In the genomic region with DNA sequence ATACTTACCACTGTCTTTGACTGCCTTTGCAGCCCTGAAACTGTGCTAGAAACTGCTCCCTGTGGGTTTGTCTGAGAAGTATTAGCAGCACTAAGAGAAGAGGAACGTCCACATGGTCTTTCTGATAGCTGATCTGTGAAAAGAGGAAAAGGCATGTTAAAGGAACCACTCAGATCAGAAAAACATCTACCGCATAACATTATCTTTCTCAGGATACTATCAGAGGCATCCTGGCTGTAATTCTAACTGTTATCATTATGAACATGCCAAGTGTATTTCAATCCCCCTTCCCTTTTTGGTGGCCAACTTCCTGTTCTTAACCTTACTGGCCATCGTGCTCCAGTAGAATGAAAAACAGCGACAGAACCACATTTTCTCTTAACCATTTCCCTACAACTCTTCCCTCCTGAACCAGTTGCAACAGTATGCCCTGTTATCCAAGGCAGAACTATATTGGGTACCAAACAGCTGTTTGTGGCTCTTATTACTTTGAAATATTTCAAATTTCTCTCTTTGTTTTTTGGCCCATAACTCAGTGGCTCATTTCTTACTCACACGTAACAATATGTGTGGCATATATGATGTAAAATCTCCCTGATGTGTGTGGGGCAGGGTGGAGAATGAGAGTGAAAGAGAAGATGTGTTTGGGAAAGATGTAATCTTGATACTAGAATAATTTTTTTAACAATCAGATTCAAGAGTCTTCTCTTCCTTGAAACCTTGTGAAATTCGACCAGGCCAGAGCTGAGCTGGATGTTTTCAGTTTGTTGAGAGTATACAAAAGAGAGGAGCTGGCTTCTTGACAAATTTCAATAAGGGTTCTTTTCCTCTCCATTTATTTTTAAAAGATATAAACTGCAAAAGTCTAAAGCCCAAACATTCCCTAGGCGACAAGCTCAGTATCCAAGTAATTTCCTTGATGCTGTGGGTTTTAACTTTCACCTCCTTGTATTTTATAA, we compare ENCODE assay signal across 1 cellular context.
A peak's percentile ranks its signal among the peaks of the same experiment; 100 is the strongest.
TF ChIP-seq lines count a peak whose summit lies in the region.

No MANE protein-coding gene starts in this region.

TF ChIP-seq in K562, 482 proteins besides CTCF, POLR2A, EP300 and RAD21 (continued from another document and continues in another):
- TF ChIP-seq, protein P1, sequence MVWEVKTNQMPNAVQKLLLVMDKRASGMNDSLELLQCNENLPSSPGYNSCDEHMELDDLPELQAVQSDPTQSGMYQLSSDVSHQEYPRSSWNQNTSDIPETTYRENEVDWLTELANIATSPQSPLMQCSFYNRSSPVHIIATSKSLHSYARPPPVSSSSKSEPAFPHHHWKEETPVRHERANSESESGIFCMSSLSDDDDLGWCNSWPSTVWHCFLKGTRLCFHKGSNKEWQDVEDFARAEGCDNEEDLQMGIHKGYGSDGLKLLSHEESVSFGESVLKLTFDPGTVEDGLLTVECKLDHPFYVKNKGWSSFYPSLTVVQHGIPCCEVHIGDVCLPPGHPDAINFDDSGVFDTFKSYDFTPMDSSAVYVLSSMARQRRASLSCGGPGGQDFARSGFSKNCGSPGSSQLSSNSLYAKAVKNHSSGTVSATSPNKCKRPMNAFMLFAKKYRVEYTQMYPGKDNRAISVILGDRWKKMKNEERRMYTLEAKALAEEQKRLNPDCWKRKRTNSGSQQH (CRISPR knock-in tag; IDR thresholded peaks at IDR 0.05), result no peak
- TF ChIP-seq HNRNPH1 (optimal IDR thresholded peaks at IDR 0.05; ENCODE audit: low read depth, low read length), result no peak
- no peak for TF ChIP-seq PHF20 (IDR thresholded peaks at IDR 0.05; ENCODE audit: partially characterized antibody)
- TF ChIP-seq ZFP1 (CRISPR knock-in tag; IDR thresholded peaks at IDR 0.05), result no peak
- no peak for TF ChIP-seq ZFP30 (CRISPR knock-in tag; IDR thresholded peaks at IDR 0.05; ENCODE audit: borderline replicate concordance)
- TF ChIP-seq SRSF3 (IDR thresholded peaks at IDR 0.05; ENCODE audit: insufficient read depth, low read length), result no peak
- no peak for TF ChIP-seq HNRNPK (IDR thresholded peaks at IDR 0.05; ENCODE audit: low read depth, low read length, poor library complexity, severe bottlenecking)
- TF ChIP-seq, protein P2, sequence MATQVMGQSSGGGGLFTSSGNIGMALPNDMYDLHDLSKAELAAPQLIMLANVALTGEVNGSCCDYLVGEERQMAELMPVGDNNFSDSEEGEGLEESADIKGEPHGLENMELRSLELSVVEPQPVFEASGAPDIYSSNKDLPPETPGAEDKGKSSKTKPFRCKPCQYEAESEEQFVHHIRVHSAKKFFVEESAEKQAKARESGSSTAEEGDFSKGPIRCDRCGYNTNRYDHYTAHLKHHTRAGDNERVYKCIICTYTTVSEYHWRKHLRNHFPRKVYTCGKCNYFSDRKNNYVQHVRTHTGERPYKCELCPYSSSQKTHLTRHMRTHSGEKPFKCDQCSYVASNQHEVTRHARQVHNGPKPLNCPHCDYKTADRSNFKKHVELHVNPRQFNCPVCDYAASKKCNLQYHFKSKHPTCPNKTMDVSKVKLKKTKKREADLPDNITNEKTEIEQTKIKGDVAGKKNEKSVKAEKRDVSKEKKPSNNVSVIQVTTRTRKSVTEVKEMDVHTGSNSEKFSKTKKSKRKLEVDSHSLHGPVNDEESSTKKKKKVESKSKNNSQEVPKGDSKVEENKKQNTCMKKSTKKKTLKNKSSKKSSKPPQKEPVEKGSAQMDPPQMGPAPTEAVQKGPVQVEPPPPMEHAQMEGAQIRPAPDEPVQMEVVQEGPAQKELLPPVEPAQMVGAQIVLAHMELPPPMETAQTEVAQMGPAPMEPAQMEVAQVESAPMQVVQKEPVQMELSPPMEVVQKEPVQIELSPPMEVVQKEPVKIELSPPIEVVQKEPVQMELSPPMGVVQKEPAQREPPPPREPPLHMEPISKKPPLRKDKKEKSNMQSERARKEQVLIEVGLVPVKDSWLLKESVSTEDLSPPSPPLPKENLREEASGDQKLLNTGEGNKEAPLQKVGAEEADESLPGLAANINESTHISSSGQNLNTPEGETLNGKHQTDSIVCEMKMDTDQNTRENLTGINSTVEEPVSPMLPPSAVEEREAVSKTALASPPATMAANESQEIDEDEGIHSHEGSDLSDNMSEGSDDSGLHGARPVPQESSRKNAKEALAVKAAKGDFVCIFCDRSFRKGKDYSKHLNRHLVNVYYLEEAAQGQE (CRISPR knock-in tag; IDR thresholded peaks at IDR 0.05; ENCODE audit: low read depth), result no peak
- TF ChIP-seq, protein P3, sequence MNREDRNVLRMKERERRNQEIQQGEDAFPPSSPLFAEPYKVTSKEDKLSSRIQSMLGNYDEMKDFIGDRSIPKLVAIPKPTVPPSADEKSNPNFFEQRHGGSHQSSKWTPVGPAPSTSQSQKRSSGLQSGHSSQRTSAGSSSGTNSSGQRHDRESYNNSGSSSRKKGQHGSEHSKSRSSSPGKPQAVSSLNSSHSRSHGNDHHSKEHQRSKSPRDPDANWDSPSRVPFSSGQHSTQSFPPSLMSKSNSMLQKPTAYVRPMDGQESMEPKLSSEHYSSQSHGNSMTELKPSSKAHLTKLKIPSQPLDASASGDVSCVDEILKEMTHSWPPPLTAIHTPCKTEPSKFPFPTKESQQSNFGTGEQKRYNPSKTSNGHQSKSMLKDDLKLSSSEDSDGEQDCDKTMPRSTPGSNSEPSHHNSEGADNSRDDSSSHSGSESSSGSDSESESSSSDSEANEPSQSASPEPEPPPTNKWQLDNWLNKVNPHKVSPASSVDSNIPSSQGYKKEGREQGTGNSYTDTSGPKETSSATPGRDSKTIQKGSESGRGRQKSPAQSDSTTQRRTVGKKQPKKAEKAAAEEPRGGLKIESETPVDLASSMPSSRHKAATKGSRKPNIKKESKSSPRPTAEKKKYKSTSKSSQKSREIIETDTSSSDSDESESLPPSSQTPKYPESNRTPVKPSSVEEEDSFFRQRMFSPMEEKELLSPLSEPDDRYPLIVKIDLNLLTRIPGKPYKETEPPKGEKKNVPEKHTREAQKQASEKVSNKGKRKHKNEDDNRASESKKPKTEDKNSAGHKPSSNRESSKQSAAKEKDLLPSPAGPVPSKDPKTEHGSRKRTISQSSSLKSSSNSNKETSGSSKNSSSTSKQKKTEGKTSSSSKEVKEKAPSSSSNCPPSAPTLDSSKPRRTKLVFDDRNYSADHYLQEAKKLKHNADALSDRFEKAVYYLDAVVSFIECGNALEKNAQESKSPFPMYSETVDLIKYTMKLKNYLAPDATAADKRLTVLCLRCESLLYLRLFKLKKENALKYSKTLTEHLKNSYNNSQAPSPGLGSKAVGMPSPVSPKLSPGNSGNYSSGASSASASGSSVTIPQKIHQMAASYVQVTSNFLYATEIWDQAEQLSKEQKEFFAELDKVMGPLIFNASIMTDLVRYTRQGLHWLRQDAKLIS (CRISPR knock-in tag; IDR thresholded peaks at IDR 0.05), result no peak
- peak; percentile 83 for TF ChIP-seq ARID1B (IDR thresholded peaks at IDR 0.05)
- no peak for TF ChIP-seq DACH1 (IDR thresholded peaks at IDR 0.05; ENCODE audit: partially characterized antibody)
- TF ChIP-seq, protein P4, sequence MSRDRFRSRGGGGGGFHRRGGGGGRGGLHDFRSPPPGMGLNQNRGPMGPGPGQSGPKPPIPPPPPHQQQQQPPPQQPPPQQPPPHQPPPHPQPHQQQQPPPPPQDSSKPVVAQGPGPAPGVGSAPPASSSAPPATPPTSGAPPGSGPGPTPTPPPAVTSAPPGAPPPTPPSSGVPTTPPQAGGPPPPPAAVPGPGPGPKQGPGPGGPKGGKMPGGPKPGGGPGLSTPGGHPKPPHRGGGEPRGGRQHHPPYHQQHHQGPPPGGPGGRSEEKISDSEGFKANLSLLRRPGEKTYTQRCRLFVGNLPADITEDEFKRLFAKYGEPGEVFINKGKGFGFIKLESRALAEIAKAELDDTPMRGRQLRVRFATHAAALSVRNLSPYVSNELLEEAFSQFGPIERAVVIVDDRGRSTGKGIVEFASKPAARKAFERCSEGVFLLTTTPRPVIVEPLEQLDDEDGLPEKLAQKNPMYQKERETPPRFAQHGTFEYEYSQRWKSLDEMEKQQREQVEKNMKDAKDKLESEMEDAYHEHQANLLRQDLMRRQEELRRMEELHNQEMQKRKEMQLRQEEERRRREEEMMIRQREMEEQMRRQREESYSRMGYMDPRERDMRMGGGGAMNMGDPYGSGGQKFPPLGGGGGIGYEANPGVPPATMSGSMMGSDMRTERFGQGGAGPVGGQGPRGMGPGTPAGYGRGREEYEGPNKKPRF (IDR thresholded peaks at IDR 0.05; ENCODE audit: low read depth, low read length), result no peak
- no peak for TF ChIP-seq COPS2 (conservative IDR thresholded peaks at IDR 0.05)
- no peak for TF ChIP-seq ZNF586 (CRISPR knock-in tag; conservative IDR thresholded peaks at IDR 0.05)
- TF ChIP-seq ZFX (CRISPR knock-in tag; IDR thresholded peaks at IDR 0.05), result no peak
- TF ChIP-seq RCOR1 (IDR thresholded peaks at IDR 0.05; ENCODE audit: borderline replicate concordance in 1 of 2, low read depth in 2 of 2, low read length in 2 of 2), result peak in 1 of 2 experiments; percentile 36; a peak in 1 of 4 replicates
- TF ChIP-seq MAFK (IDR thresholded peaks at IDR 0.05; ENCODE audit: low read length), result no peak
- TF ChIP-seq ZNF445 (CRISPR knock-in tag; IDR thresholded peaks at IDR 0.05; ENCODE audit: low read depth), result no peak
- TF ChIP-seq BMI1 (IDR thresholded peaks at IDR 0.05; ENCODE audit: low read length), result no peak
- no peak for TF ChIP-seq LCOR (CRISPR knock-in tag; IDR thresholded peaks at IDR 0.05)
- TF ChIP-seq ZNF354B (CRISPR knock-in tag; IDR thresholded peaks at IDR 0.05), result no peak
- no peak for TF ChIP-seq STAG1 (CRISPR knock-in tag; IDR thresholded peaks at IDR 0.05; ENCODE audit: borderline replicate concordance)
- TF ChIP-seq SMARCA4 (IDR thresholded peaks at IDR 0.05), result peak; percentile 69; the same call in 1 of the 2 replicates
- no peak for TF ChIP-seq ZNF584 (CRISPR knock-in tag; IDR thresholded peaks at IDR 0.05; ENCODE audit: low read depth)
- no peak for TF ChIP-seq NR2F6 (CRISPR knock-in tag; IDR thresholded peaks at IDR 0.05)
- 0 out of 2 replicates have a peak, but pooled peaks have one; percentile 26 for TF ChIP-seq ZNF175 (CRISPR knock-in tag; IDR thresholded peaks at IDR 0.05; ENCODE audit: low read depth)
- TF ChIP-seq CCNT2 (IDR thresholded peaks at IDR 0.05; ENCODE audit: borderline replicate concordance, extremely low read depth, insufficient read length, low read depth, low read length), result peak; percentile 89
- no peak for TF ChIP-seq RBM22 (IDR thresholded peaks at IDR 0.05; ENCODE audit: low read depth, low read length, poor library complexity, severe bottlenecking)
- TF ChIP-seq, protein P5, sequence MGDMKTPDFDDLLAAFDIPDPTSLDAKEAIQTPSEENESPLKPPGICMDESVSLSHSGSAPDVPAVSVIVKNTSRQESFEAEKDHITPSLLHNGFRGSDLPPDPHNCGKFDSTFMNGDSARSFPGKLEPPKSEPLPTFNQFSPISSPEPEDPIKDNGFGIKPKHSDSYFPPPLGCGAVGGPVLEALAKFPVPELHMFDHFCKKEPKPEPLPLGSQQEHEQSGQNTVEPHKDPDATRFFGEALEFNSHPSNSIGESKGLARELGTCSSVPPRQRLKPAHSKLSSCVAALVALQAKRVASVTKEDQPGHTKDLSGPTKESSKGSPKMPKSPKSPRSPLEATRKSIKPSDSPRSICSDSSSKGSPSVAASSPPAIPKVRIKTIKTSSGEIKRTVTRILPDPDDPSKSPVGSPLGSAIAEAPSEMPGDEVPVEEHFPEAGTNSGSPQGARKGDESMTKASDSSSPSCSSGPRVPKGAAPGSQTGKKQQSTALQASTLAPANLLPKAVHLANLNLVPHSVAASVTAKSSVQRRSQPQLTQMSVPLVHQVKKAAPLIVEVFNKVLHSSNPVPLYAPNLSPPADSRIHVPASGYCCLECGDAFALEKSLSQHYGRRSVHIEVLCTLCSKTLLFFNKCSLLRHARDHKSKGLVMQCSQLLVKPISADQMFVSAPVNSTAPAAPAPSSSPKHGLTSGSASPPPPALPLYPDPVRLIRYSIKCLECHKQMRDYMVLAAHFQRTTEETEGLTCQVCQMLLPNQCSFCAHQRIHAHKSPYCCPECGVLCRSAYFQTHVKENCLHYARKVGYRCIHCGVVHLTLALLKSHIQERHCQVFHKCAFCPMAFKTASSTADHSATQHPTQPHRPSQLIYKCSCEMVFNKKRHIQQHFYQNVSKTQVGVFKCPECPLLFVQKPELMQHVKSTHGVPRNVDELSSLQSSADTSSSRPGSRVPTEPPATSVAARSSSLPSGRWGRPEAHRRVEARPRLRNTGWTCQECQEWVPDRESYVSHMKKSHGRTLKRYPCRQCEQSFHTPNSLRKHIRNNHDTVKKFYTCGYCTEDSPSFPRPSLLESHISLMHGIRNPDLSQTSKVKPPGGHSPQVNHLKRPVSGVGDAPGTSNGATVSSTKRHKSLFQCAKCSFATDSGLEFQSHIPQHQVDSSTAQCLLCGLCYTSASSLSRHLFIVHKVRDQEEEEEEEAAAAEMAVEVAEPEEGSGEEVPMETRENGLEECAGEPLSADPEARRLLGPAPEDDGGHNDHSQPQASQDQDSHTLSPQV (IDR thresholded peaks at IDR 0.05), result 0 out of 2 replicates have a peak, but pooled peaks have one; percentile 33
- TF ChIP-seq, protein P6, sequence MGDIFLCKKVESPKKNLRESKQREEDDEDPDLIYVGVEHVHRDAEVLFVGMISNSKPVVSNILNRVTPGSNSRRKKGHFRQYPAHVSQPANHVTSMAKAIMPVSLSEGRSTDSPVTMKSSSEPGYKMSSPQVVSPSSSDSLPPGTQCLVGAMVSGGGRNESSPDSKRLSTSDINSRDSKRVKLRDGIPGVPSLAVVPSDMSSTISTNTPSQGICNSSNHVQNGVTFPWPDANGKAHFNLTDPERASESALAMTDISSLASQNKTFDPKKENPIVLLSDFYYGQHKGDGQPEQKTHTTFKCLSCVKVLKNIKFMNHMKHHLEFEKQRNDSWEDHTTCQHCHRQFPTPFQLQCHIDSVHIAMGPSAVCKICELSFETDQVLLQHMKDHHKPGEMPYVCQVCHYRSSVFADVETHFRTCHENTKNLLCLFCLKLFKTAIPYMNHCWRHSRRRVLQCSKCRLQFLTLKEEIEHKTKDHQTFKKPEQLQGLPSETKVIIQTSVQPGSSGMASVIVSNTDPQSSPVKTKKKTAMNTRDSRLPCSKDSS (IDR thresholded peaks at IDR 0.05; ENCODE audit: low read depth, partially characterized antibody), result no peak
- TF ChIP-seq POLR3A (IDR thresholded peaks at IDR 0.05; ENCODE audit: borderline replicate concordance, extremely low read depth, insufficient read depth, insufficient read length), result no peak
- TF ChIP-seq, protein P7, sequence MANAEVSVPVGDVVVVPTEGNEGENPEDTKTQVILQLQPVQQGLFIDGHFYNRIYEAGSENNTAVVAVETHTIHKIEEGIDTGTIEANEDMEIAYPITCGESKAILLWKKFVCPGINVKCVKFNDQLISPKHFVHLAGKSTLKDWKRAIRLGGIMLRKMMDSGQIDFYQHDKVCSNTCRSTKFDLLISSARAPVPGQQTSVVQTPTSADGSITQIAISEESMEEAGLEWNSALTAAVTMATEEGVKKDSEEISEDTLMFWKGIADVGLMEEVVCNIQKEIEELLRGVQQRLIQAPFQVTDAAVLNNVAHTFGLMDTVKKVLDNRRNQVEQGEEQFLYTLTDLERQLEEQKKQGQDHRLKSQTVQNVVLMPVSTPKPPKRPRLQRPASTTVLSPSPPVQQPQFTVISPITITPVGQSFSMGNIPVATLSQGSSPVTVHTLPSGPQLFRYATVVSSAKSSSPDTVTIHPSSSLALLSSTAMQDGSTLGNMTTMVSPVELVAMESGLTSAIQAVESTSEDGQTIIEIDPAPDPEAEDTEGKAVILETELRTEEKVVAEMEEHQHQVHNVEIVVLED (CRISPR knock-in tag; IDR thresholded peaks at IDR 0.05), result 0 out of 2 replicates have a peak, but pooled peaks have one; percentile 28
- TF ChIP-seq RBM34 (IDR thresholded peaks at IDR 0.05; ENCODE audit: borderline replicate concordance, insufficient read depth, low read length), result no peak
- no peak for TF ChIP-seq LARP7 (IDR thresholded peaks at IDR 0.05)
- peak; percentile 28; the same call in 1 of the 2 replicates for TF ChIP-seq NCOR1 (IDR thresholded peaks at IDR 0.05)
- TF ChIP-seq HNRNPUL1 (IDR thresholded peaks at IDR 0.05; ENCODE audit: low read length), result no peak
- TF ChIP-seq FOXJ3 (CRISPR knock-in tag; IDR thresholded peaks at IDR 0.05), result no peak
- no peak for TF ChIP-seq SRSF7 (optimal IDR thresholded peaks at IDR 0.05; ENCODE audit: low read depth, low read length)
- peak; percentile 59; the same call in 1 of the 2 replicates for TF ChIP-seq KLF16 (IDR thresholded peaks at IDR 0.05)
- no peak for TF ChIP-seq RAD51 (IDR thresholded peaks at IDR 0.05; ENCODE audit: borderline replicate concordance, low read depth)
